Comparison of ENCODE assay signal across 34 cellular contexts in genomic region chr4:179748837-179749236, GRCh38.
"Had no signal": no experiment of that assay in that cellular context is flagged by ENCODE, and none has a peak within 500 bp of the region (broad histone marks: within the 10 kb centered on the region; RNA-seq: fewer than 3 reads in every experiment).

No MANE protein-coding gene starts in this region.

- H3K27ac ChIP-seq: adrenal gland, ascending aorta, body of pancreas, brain microvascular endothelial cell, breast epithelium, cardiac muscle cell had no signal

- H3K36me3 ChIP-seq: adrenal gland, ascending aorta, brain microvascular endothelial cell, breast epithelium, cardiac muscle cell had no signal

- FAIRE-seq: astrocyte, bronchial epithelial cell had no signal

- H3K9me3 ChIP-seq: adrenal gland, ascending aorta, body of pancreas, breast epithelium had no signal

- H3K4me3 ChIP-seq: adrenal gland, ascending aorta, body of pancreas, breast epithelium, cardiac muscle cell had no signal

- ATAC-seq: activated naive CD4-positive, alpha-beta T cell treated with anti-CD3 and anti-CD28 coated beads, Interleukin-2, amount 50 U/mL, for 72 hours; activated naive CD8-positive, alpha-beta T cell treated with anti-CD3 and anti-CD28 coated beads, Interleukin-2, amount 50 U/mL, for 24 hours; activated T-cell treated with anti-CD3 and anti-CD28 coated beads, Interleukin-2, amount 50 U/mL, for 4 hours; activated T-cell treated with anti-CD3 and anti-CD28 coated beads, Interleukin-2, amount 50 U/mL, for 72 hours; activated T-helper 17 cell treated with anti-CD3 and anti-CD28 coated beads, Interleukin-2, amount 50 U/mL, for 72 hours; body of pancreas had no signal

- H3K4me1 ChIP-seq: adrenal gland, ascending aorta, breast epithelium had no signal

- DNase-seq: activated effector memory CD4-positive, alpha-beta T cell treated with anti-CD3 and anti-CD28 coated beads, Interleukin-2, amount 50 U/mL, for 16 hours; activated effector memory CD4-positive, alpha-beta T cell treated with Interleukin-2 at 50 U/mL for 16 hours; activated gamma-delta T cell; activated gamma-delta T cell treated with Interleukin-2 at 50 U/mL for 16 hours; activated naive CD4-positive, alpha-beta T cell; activated naive CD4-positive, alpha-beta T cell treated with anti-CD3 and anti-CD28 coated beads for 36 hours; activated naive CD4-positive, alpha-beta T cell treated with anti-CD3 and anti-CD28 coated beads, Interleukin-2, amount 10 ng/mL, durations not matched to agents 7 days and 5 days; activated naive CD4-positive, alpha-beta T cell treated with anti-CD3 and anti-CD28 coated beads, Interleukin-2, amount 50 U/mL, for 16 hours; activated naive CD4-positive, alpha-beta T cell treated with Interleukin-2 at 50 U/mL for 16 hours; activated naive CD8-positive, alpha-beta T cell treated with anti-CD3 and anti-CD28 coated beads for 36 hours; activated naive CD8-positive, alpha-beta T cell treated with anti-CD3 and anti-CD28 coated beads, Interleukin-2, amount 10 ng/mL, durations not matched to agents 7 days and 5 days; activated naive CD8-positive, alpha-beta T cell treated with anti-CD3 and anti-CD28 coated beads, Interleukin-2, amount 50 U/mL, for 24 hours; activated T-cell treated with anti-CD3 and anti-CD28 coated beads, Interleukin-2, amount 50 U/mL, for 1 hour; activated T-cell treated with anti-CD3 and anti-CD28 coated beads, Interleukin-2, amount 50 U/mL, for 24 hours; activated T-cell treated with anti-CD3 and anti-CD28 coated beads, Interleukin-2, amount 50 U/mL, for 4 hours; activated T-cell treated with anti-CD3 and anti-CD28 coated beads, Interleukin-2, amount 50 U/mL, for 48 hours; activated T-cell treated with anti-CD3 and anti-CD28 coated beads, Interleukin-2, amount 50 U/mL, for 72 hours; adrenal gland; amniotic stem cell; amygdala; anterior cingulate cortex; aorta; body of pancreas; brain microvascular endothelial cell; caudate nucleus; central memory CD4-positive, alpha-beta T cell; cerebellar nuclear complex had no signal

- H3K27me3 ChIP-seq: adrenal gland, ascending aorta, body of pancreas, brain microvascular endothelial cell, breast epithelium, cardiac muscle cell had no signal
